Comparison of ENCODE assay signal across 8 cellular contexts in the genomic region with DNA sequence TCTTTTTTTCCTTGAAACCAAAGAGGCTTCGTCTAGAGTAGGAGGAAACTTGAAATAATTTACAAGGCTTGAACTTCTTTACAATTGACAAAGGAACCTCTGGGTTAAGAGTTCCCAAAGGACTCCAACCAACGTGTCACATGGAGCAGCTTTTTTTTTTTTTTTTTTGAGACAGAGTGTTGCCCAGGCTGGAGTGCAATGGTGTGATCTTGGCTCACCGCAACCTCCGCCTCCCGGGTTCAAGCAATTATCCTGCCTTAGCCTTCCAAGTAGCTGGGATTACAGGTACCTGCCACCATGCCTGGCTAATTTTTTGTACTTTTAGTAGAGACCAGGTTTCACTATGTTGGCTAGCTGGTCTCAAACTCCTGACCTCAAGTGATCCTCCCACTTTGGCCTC. TPM values are rescaled to one million over a fixed set of nuclear protein-coding genes. Genes with fewer than 3 reads are reported as not detected.
DNase-seq lines count a peak whose midpoint lies in the region; FAIRE-seq and TF ChIP-seq lines count a peak whose summit lies in the region.
"Not testable (repeated sequence)": the region's sequence is repeated elsewhere in the genome, so short reads cannot be mapped to it uniquely, and the experiment has no call there.
"Had no signal": no experiment of that assay in that cellular context is flagged by ENCODE, and none has a peak within 500 bp of the region (broad histone marks: within the 10 kb centered on the region; RNA-seq: fewer than 3 reads in every experiment).

No MANE protein-coding gene starts in this region.

- not testable (repeated sequence) for H3K9me3 ChIP-seq in BLaER1; SK-N-MC (ENCODE audit: low read depth, low read length); endothelial cell of umbilical vein (replicated peaks; ENCODE audit: control insufficient read depth, insufficient read depth, low read length); smooth muscle cell (replicated peaks; ENCODE audit: low read depth)

- POLR2A ChIA-PET in HEK293T (lab: Yijun Ruan, JAX): interaction anchor here (1.5 kb wide), 1 partner anchor 25 kb away, joined by 7 read pairs; no protein-coding TSS in a partner anchor
- POLR2A ChIA-PET in endothelial cell of umbilical vein (lab: Charles Lee): interaction anchor here (0.5 to 0.6 kb wide), 2 partner anchors 39 to 54 kb away, joined by 3 read pairs; no protein-coding TSS in a partner anchor

- H2AFZ ChIP-seq in endothelial cell of umbilical vein (ENCODE audit: low read depth, low read length); smooth muscle cell (ENCODE audit: low read depth): not testable (repeated sequence)

- CTCF ChIA-PET in HEK293T (lab: Yijun Ruan, JAX) (interaction anchor here (0.6 kb wide), 1 partner anchor 295 kb away, joined by 4 read pairs; no protein-coding TSS in a partner anchor), endothelial cell of umbilical vein (lab: Charles Lee) (interaction anchor here (1.2 to 1.4 kb wide), 2 partner anchors 10 to 17 kb away, joined by 3 to 4 read pairs; no protein-coding TSS in a partner anchor)

- H3K9ac ChIP-seq in BLaER1; SK-N-MC (ENCODE audit: insufficient read length); endothelial cell of umbilical vein (replicated peaks; ENCODE audit: extremely low read depth, insufficient read depth, low read length); smooth muscle cell (ENCODE audit: low read depth): not testable (repeated sequence)

- dilution Hi-C loops in endothelial cell of umbilical vein (cut with MboI; ENCODE audit: extremely low pct_ligation_motif_present, low sequenced_read_pairs): not testable (repeated sequence)

- H3F3A ChIP-seq in smooth muscle cell (ENCODE audit: low read depth): not testable (repeated sequence)

- peak; percentile 24 for FAIRE-seq in endothelial cell of umbilical vein (lab: Jason Lieb, UNC)

- not testable (repeated sequence) for TF ChIP-seq POLR2A in endothelial cell of umbilical vein (IDR thresholded peaks at IDR 0.05; ENCODE audit: low read depth, low read length)

- H3K4me2 ChIP-seq in BLaER1: peak overlapping the region; percentile 78
- H3K4me2 ChIP-seq in endothelial cell of umbilical vein (ENCODE audit: insufficient read depth, low read length): not testable (repeated sequence)
- H3K4me2 ChIP-seq in smooth muscle cell: peak overlapping the region; percentile 56

- peaks cover 85% of the 10 kb centered on the region for H3K4me1 ChIP-seq in BLaER1
- H3K4me1 ChIP-seq in endothelial cell of umbilical vein (ENCODE audit: control insufficient read depth, extremely low read depth, insufficient read depth, low read length): not testable (repeated sequence)
- peaks cover 19% of the 10 kb centered on the region for H3K4me1 ChIP-seq in smooth muscle cell (ENCODE audit: low read depth)

- H3K36me3 ChIP-seq in BLaER1; SK-N-MC (ENCODE audit: insufficient read depth, low read length); endothelial cell of umbilical vein (ENCODE audit: control insufficient read depth in 2 of 2, extremely low read depth in 1 of 2, insufficient read depth in 2 of 2, low read length in 2 of 2); smooth muscle cell (ENCODE audit: low read depth): not testable (repeated sequence)

- not testable (repeated sequence) for BruUV-seq in endothelial cell of umbilical vein (replicated peaks; lab: Mats Ljungman, UMichigan)

- H3K27ac ChIP-seq in BLaER1; SK-N-MC; endothelial cell of umbilical vein (ENCODE audit: insufficient read depth, low read depth, low read length); smooth muscle cell (ENCODE audit: low read depth): not testable (repeated sequence)

- not testable (repeated sequence) for H4K20me1 ChIP-seq in BLaER1; endothelial cell of umbilical vein (replicated peaks; ENCODE audit: control insufficient read depth, extremely low read depth, insufficient read depth, low read length); smooth muscle cell (ENCODE audit: low read depth)

- H3K9me1 ChIP-seq in endothelial cell of umbilical vein (replicated peaks; ENCODE audit: control insufficient read depth, extremely low read depth, insufficient read depth, low read length): not testable (repeated sequence)

- H3K27me3 ChIP-seq in BLaER1; smooth muscle cell (ENCODE audit: low read depth): not testable (repeated sequence)
- H3K27me3 ChIP-seq in endothelial cell of umbilical vein (ENCODE audit: control insufficient read depth in 2 of 2, insufficient read depth in 2 of 2, low read length in 2 of 2): peaks cover 11 to 17% of the 10 kb centered on the region in 2 experiments

- H3K4me3 ChIP-seq in BLaER1; endothelial cell of umbilical vein (replicated peaks in 1 of 3; ENCODE audit: insufficient read depth in 1 of 3, low read depth in 1 of 3, low read length in 3 of 3); smooth muscle cell: not testable (repeated sequence)
- H3K4me3 ChIP-seq in SK-N-MC: peak overlapping the region; percentile 60; the same call in 1 of the 2 replicates

- intact Hi-C loops in endothelial cell of umbilical vein (cut with micrococcal nuclease): not testable (repeated sequence)

- peak; percentile 65 for DNase-seq in COLO829 (ENCODE audit: low spot score)
- DNase-seq in HEK293T (ENCODE audit: extremely low spot score); SK-N-MC (ENCODE audit: low read depth, low spot score); endothelial cell of umbilical vein (ENCODE audit: low read depth, low spot score); smooth muscle cell (lab: John Stamatoyannopoulos, UW; ENCODE audit: unreplicated experiment): not testable (repeated sequence)

- not testable (repeated sequence) for TF ChIP-seq CTCF in endothelial cell of umbilical vein (IDR thresholded peaks at IDR 0.05; ENCODE audit: extremely low read depth in 1 of 2, insufficient read depth in 1 of 2, low read depth in 1 of 2, low read length in 2 of 2); smooth muscle cell (IDR thresholded peaks at IDR 0.05; ENCODE audit: borderline replicate concordance, insufficient read depth, poor library complexity, severe bottlenecking)

- not testable (repeated sequence) for H3K79me2 ChIP-seq in endothelial cell of umbilical vein (ENCODE audit: control insufficient read depth, insufficient read depth, low read length); smooth muscle cell (ENCODE audit: low read depth)

- 91% methylated on average over 5 of the region's 5 CpGs for WGBS in smooth muscle cell (ENCODE audit: low lambda C conversion rate)

TF ChIP-seq in HEK293T, 16 proteins besides CTCF, POLR2A, EP300 and RAD21:
- TF ChIP-seq ZNF384 (IDR thresholded peaks at IDR 0.05): peak; percentile 52; the same call in 1 of the 2 replicates

RNA-seq across cellular contexts. Expression of gene CDKN1A, which starts 24.0 kb away (rescaled TPM):
- total RNA-seq in endothelial cell of umbilical vein (170 and 199 TPM in 2 replicates), smooth muscle cell (859 and 967 TPM in 2 replicates)
- polyA plus RNA-seq in endothelial cell of umbilical vein (238 and 282 TPM in 2 replicates), smooth muscle cell (1,623 and 1,633 TPM in 2 replicates)
- 175 and 190 TPM in 2 replicates for polyA plus RNA-seq in endothelial cell of umbilical vein (2011; cell fraction: cytosol; rRNA removed)
- 89.3 and 102 TPM in 2 replicates for polyA plus RNA-seq in endothelial cell of umbilical vein (2011; cell fraction: nucleus; rRNA removed)
- polyA plus RNA-seq in endothelial cell of umbilical vein (2012): 271 and 304 TPM in 2 replicates
- polyA minus RNA-seq in endothelial cell of umbilical vein: 117 and 125 TPM in 2 replicates
- polyA minus RNA-seq in endothelial cell of umbilical vein (2011; cell fraction: cytosol; rRNA and poly(A)+ RNA removed): 31.5 TPM
- 39.8 and 48.9 TPM in 2 replicates for polyA minus RNA-seq in endothelial cell of umbilical vein (2011; cell fraction: nucleus; rRNA and poly(A)+ RNA removed)

RNA-seq across cellular contexts. Expression of gene RAB44, which starts 43.2 kb away (rescaled TPM):
- 0.11 TPM in 1 of 2 replicates, not detected in the other for total RNA-seq in endothelial cell of umbilical vein
- polyA plus RNA-seq in endothelial cell of umbilical vein: 0.03 TPM in 2 replicates
- not detected in 2 replicates for polyA plus RNA-seq in endothelial cell of umbilical vein (2011; cell fraction: cytosol; rRNA removed)
- polyA plus RNA-seq in endothelial cell of umbilical vein (2011; cell fraction: nucleus; rRNA removed): 0.09 and 0.21 TPM in 2 replicates
- polyA plus RNA-seq in endothelial cell of umbilical vein (2012): 0.04 TPM in 1 of 2 replicates, not detected in the other
- not detected in 2 replicates for polyA minus RNA-seq in endothelial cell of umbilical vein
- polyA minus RNA-seq in endothelial cell of umbilical vein (2011; cell fraction: cytosol; rRNA and poly(A)+ RNA removed): not detected
- polyA minus RNA-seq in endothelial cell of umbilical vein (2011; cell fraction: nucleus; rRNA and poly(A)+ RNA removed): not detected in 2 replicates
- total RNA-seq in smooth muscle cell: not detected in 2 replicates
- 0.03 and 0.17 TPM in 2 replicates for polyA plus RNA-seq in smooth muscle cell
- total RNA-seq: A172, G401 had no signal
